8 cellular contexts compared by ENCODE assay signal in genomic region chr4:54539500-54540029, GRCh38.
DNase-seq lines count a peak whose midpoint lies in the region; TF ChIP-seq lines count a peak whose summit lies in the region.

No MANE protein-coding gene starts in this region.

- H3K27ac Mint-ChIP-seq in CD8-positive, alpha-beta memory T cell: no peak overlapping the region

- DNase-seq in GM13976 (ENCODE audit: low spot score) (peak; percentile 28), NCI-H146 treated with DMSO at 0.1 percent for 48 hours (lab: John Stamatoyannopoulos, UW; ENCODE audit: unreplicated experiment) (peak; percentile 84), amniotic stem cell (lab: John Stamatoyannopoulos, UW) (peak; percentile 55), hepatic stellate cell (ENCODE audit: low spot score) (peak; percentile 62), pons (ENCODE audit: low spot score) (peak; percentile 24), HK-2 (ENCODE audit: unreplicated experiment) (no peak), GF-D8 (lab: John Stamatoyannopoulos, UW) (no peak)
- no peak for DNase-seq in CD8-positive, alpha-beta memory T cell

- CTCF ChIA-PET in CD8-positive, alpha-beta memory T cell (lab: Charles Lee): no interaction called here

- peaks cover 0 to 1% of the 10 kb centered on the region in 2 donors for H3K27me3 Mint-ChIP-seq in CD8-positive, alpha-beta memory T cell

- in situ Hi-C loops in GM13976 (cut with MboI; ENCODE audit: low sequenced_read_pairs, unreplicated experiment): no loop called here

- H3K4me3 Mint-ChIP-seq in CD8-positive, alpha-beta memory T cell: peak overlapping the region in 2 of 7 donors; percentile 33 to 36

- no peak for TF ChIP-seq CTCF in GM13976 (IDR thresholded peaks at IDR 0.05; ENCODE audit: borderline replicate concordance, control extremely low read depth, extremely low read depth, insufficient read depth, missing control alignments)

- no peak overlapping the region for H3K4me3 ChIP-seq in CD8-positive, alpha-beta memory T cell (ENCODE audit: low read length)

- no peaks in the 10 kb centered on the region for H3K9me3 ChIP-seq in CD8-positive, alpha-beta memory T cell (ENCODE audit: low read length)

- no peaks in the 10 kb centered on the region for H3K36me3 Mint-ChIP-seq in CD8-positive, alpha-beta memory T cell

- H3K9me3 Mint-ChIP-seq in CD8-positive, alpha-beta memory T cell: peaks cover 0 to 1% (median 0%) of the 10 kb centered on the region in 5 donors

- no peak overlapping the region for H3K27ac ChIP-seq in CD8-positive, alpha-beta memory T cell (ENCODE audit: low read depth, low read length)

- H3K36me3 ChIP-seq in CD8-positive, alpha-beta memory T cell (ENCODE audit: insufficient read depth, low read length): no peaks in the 10 kb centered on the region

- no peaks in the 10 kb centered on the region for H3K4me1 ChIP-seq in CD8-positive, alpha-beta memory T cell (ENCODE audit: insufficient read depth, low read length)

- no peaks in the 10 kb centered on the region for H3K27me3 ChIP-seq in CD8-positive, alpha-beta memory T cell (ENCODE audit: insufficient read depth, low read length, poor library complexity, severe bottlenecking)

- H3K4me1 Mint-ChIP-seq in CD8-positive, alpha-beta memory T cell: no peaks in the 10 kb centered on the region

- POLR2A ChIA-PET in CD8-positive, alpha-beta memory T cell (lab: Charles Lee): no interaction called here

Comparison
In these comparisons a context has a peak if more than half of its experiments do, and no peak if none do; other contexts are left out.
1. DNase-seq: peak in GM13976 (single experiment), NCI-H146 treated with DMSO at 0.1 percent for 48 hours (single experiment), amniotic stem cell (single experiment), hepatic stellate cell (single experiment) and pons (single experiment); none in HK-2 (single experiment), GF-D8 (single experiment) and CD8-positive, alpha-beta memory T cell (0 of 5).